In the genomic region with DNA sequence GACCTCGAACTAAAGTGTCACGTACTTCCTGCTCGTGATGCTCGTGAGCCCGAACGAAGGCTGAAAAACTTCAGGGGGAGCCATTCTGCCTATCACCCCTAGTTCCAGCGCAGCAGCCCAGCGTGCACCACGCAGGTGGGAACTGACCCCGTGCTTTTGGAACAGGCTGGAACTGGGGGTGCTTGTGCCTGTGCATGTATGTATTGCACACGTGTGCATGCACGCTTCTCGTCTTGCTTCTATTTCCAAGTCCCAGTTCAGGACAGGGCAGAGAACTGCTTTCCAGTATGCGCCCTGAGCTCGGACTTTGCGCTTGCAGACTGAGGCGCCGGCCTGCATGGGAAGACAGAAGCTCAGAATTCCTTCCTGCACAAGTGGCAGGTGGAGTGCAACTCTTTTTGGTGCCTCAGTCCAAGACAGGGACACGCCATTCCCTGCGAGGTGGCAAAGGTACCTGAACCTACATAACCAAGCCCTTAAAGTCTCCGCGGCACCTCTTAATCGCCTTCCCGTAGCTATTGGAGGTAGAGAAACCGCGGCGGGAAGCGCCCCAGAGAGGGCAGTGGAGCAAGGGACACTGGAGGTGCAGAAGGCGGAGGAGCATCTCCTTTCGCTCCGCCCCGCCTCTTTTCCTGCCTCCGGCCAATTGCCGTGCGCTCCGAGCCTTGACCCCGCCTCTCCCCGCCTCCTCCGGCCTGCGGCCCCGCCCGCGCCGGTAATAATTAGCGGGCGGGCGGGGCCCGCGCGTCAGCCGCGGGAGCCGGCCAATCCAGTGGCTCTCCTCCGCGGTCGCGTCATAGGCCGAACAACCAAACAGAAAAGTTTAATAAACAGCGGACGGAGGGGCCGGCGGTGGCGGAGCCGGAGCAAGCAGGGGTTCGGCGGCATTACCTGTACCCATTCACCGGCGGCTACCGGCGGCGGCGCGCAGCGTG, we compare ENCODE assay signal across 1 cellular context.
A peak's percentile ranks its signal among the peaks of the same experiment; 100 is the strongest.
TF ChIP-seq lines count a peak whose summit lies in the region.

A gene (plus strand): TSS at position 826 of the 935 bp plus-strand sequence. CDS start 60,669 bp downstream, outside the sequence.

TF ChIP-seq in K562, 482 proteins besides CTCF, POLR2A, EP300 and RAD21 (continued from another document and continues in another):
- TF ChIP-seq, protein P1, sequence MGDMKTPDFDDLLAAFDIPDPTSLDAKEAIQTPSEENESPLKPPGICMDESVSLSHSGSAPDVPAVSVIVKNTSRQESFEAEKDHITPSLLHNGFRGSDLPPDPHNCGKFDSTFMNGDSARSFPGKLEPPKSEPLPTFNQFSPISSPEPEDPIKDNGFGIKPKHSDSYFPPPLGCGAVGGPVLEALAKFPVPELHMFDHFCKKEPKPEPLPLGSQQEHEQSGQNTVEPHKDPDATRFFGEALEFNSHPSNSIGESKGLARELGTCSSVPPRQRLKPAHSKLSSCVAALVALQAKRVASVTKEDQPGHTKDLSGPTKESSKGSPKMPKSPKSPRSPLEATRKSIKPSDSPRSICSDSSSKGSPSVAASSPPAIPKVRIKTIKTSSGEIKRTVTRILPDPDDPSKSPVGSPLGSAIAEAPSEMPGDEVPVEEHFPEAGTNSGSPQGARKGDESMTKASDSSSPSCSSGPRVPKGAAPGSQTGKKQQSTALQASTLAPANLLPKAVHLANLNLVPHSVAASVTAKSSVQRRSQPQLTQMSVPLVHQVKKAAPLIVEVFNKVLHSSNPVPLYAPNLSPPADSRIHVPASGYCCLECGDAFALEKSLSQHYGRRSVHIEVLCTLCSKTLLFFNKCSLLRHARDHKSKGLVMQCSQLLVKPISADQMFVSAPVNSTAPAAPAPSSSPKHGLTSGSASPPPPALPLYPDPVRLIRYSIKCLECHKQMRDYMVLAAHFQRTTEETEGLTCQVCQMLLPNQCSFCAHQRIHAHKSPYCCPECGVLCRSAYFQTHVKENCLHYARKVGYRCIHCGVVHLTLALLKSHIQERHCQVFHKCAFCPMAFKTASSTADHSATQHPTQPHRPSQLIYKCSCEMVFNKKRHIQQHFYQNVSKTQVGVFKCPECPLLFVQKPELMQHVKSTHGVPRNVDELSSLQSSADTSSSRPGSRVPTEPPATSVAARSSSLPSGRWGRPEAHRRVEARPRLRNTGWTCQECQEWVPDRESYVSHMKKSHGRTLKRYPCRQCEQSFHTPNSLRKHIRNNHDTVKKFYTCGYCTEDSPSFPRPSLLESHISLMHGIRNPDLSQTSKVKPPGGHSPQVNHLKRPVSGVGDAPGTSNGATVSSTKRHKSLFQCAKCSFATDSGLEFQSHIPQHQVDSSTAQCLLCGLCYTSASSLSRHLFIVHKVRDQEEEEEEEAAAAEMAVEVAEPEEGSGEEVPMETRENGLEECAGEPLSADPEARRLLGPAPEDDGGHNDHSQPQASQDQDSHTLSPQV (IDR thresholded peaks at IDR 0.05), result no peak
- TF ChIP-seq, protein P2, sequence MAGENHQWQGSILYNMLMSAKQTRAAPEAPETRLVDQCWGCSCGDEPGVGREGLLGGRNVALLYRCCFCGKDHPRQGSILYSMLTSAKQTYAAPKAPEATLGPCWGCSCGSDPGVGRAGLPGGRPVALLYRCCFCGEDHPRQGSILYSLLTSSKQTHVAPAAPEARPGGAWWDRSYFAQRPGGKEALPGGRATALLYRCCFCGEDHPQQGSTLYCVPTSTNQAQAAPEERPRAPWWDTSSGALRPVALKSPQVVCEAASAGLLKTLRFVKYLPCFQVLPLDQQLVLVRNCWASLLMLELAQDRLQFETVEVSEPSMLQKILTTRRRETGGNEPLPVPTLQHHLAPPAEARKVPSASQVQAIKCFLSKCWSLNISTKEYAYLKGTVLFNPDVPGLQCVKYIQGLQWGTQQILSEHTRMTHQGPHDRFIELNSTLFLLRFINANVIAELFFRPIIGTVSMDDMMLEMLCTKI (IDR thresholded peaks at IDR 0.05; ENCODE audit: partially characterized antibody), result no peak
- TF ChIP-seq, protein P3, sequence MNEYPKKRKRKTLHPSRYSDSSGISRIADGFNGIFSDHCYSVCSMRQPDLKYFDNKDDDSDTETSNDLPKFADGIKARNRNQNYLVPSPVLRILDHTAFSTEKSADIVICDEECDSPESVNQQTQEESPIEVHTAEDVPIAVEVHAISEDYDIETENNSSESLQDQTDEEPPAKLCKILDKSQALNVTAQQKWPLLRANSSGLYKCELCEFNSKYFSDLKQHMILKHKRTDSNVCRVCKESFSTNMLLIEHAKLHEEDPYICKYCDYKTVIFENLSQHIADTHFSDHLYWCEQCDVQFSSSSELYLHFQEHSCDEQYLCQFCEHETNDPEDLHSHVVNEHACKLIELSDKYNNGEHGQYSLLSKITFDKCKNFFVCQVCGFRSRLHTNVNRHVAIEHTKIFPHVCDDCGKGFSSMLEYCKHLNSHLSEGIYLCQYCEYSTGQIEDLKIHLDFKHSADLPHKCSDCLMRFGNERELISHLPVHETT (CRISPR knock-in tag; conservative IDR thresholded peaks at IDR 0.05 in 1 of 2, IDR thresholded peaks at IDR 0.05 in 1 of 2), result peak in 1 of 2 experiments; percentile 85; a peak in 2 of 4 replicates
- TF ChIP-seq SRSF9 (IDR thresholded peaks at IDR 0.05; ENCODE audit: borderline replicate concordance, low read depth, low read length), result no peak
- no peak for TF ChIP-seq ZSCAN32 (CRISPR knock-in tag; IDR thresholded peaks at IDR 0.05)
- TF ChIP-seq, protein P4, sequence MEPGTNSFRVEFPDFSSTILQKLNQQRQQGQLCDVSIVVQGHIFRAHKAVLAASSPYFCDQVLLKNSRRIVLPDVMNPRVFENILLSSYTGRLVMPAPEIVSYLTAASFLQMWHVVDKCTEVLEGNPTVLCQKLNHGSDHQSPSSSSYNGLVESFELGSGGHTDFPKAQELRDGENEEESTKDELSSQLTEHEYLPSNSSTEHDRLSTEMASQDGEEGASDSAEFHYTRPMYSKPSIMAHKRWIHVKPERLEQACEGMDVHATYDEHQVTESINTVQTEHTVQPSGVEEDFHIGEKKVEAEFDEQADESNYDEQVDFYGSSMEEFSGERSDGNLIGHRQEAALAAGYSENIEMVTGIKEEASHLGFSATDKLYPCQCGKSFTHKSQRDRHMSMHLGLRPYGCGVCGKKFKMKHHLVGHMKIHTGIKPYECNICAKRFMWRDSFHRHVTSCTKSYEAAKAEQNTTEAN (CRISPR knock-in tag; IDR thresholded peaks at IDR 0.05), result no peak
- TF ChIP-seq POLR2G (IDR thresholded peaks at IDR 0.05; ENCODE audit: low read depth, low read length), result peak; percentile 93
- TF ChIP-seq SRSF3 (IDR thresholded peaks at IDR 0.05; ENCODE audit: insufficient read depth, low read length), result no peak
- TF ChIP-seq, protein P5, sequence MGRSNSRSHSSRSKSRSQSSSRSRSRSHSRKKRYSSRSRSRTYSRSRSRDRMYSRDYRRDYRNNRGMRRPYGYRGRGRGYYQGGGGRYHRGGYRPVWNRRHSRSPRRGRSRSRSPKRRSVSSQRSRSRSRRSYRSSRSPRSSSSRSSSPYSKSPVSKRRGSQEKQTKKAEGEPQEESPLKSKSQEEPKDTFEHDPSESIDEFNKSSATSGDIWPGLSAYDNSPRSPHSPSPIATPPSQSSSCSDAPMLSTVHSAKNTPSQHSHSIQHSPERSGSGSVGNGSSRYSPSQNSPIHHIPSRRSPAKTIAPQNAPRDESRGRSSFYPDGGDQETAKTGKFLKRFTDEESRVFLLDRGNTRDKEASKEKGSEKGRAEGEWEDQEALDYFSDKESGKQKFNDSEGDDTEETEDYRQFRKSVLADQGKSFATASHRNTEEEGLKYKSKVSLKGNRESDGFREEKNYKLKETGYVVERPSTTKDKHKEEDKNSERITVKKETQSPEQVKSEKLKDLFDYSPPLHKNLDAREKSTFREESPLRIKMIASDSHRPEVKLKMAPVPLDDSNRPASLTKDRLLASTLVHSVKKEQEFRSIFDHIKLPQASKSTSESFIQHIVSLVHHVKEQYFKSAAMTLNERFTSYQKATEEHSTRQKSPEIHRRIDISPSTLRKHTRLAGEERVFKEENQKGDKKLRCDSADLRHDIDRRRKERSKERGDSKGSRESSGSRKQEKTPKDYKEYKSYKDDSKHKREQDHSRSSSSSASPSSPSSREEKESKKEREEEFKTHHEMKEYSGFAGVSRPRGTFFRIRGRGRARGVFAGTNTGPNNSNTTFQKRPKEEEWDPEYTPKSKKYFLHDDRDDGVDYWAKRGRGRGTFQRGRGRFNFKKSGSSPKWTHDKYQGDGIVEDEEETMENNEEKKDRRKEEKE (IDR thresholded peaks at IDR 0.05; ENCODE audit: borderline replicate concordance in 1 of 2, control insufficient read depth in 1 of 2, low read depth in 2 of 2, low read length in 1 of 2), result no peak
- no peak for TF ChIP-seq TEAD1 (CRISPR knock-in tag; IDR thresholded peaks at IDR 0.05)
- no peak for TF ChIP-seq CBFB (CRISPR knock-in tag; IDR thresholded peaks at IDR 0.05)
- no peak for TF ChIP-seq NCOA4 (IDR thresholded peaks at IDR 0.05; ENCODE audit: partially characterized antibody)
- TF ChIP-seq ZNF408 (CRISPR knock-in tag; IDR thresholded peaks at IDR 0.05; ENCODE audit: low read depth), result no peak
- no peak for TF ChIP-seq NFXL1 (CRISPR knock-in tag; IDR thresholded peaks at IDR 0.05)
- no peak for TF ChIP-seq NELFE (IDR thresholded peaks at IDR 0.05; ENCODE audit: insufficient read depth, insufficient read length)
- TF ChIP-seq L3MBTL2 (IDR thresholded peaks at IDR 0.05), result peak; percentile 63
- TF ChIP-seq HMGN3 (IDR thresholded peaks at IDR 0.05; ENCODE audit: borderline replicate concordance, extremely low read depth, insufficient read length, low read depth, low read length), result peak; percentile 49
- TF ChIP-seq, protein P6, sequence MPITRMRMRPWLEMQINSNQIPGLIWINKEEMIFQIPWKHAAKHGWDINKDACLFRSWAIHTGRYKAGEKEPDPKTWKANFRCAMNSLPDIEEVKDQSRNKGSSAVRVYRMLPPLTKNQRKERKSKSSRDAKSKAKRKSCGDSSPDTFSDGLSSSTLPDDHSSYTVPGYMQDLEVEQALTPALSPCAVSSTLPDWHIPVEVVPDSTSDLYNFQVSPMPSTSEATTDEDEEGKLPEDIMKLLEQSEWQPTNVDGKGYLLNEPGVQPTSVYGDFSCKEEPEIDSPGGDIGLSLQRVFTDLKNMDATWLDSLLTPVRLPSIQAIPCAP (CRISPR knock-in tag; IDR thresholded peaks at IDR 0.05; ENCODE audit: borderline replicate concordance), result no peak
- TF ChIP-seq FOS (IDR thresholded peaks at IDR 0.05; ENCODE audit: extremely low read depth, insufficient read length), result peak; percentile 17
- TF ChIP-seq, protein P7, sequence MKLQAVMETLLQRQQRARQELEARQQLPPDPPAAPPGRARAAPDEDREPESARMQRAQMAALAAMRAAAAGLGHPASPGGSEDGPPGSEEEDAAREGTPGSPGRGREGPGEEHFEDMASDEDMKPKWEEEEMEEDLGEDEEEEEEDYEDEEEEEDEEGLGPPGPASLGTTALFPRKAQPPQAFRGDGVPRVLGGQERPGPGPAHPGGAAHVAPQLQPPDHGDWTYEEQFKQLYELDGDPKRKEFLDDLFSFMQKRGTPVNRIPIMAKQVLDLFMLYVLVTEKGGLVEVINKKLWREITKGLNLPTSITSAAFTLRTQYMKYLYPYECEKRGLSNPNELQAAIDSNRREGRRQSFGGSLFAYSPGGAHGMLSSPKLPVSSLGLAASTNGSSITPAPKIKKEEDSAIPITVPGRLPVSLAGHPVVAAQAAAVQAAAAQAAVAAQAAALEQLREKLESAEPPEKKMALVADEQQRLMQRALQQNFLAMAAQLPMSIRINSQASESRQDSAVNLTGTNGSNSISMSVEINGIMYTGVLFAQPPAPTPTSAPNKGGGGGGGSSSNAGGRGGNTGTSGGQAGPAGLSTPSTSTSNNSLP (IDR thresholded peaks at IDR 0.05; ENCODE audit: borderline replicate concordance, low read depth, low read length), result no peak
- TF ChIP-seq GTF2F1 (IDR thresholded peaks at IDR 0.05; ENCODE audit: low read depth, low read length), result no peak; the same call in 1 of the 2 replicates
- TF ChIP-seq, protein P8, sequence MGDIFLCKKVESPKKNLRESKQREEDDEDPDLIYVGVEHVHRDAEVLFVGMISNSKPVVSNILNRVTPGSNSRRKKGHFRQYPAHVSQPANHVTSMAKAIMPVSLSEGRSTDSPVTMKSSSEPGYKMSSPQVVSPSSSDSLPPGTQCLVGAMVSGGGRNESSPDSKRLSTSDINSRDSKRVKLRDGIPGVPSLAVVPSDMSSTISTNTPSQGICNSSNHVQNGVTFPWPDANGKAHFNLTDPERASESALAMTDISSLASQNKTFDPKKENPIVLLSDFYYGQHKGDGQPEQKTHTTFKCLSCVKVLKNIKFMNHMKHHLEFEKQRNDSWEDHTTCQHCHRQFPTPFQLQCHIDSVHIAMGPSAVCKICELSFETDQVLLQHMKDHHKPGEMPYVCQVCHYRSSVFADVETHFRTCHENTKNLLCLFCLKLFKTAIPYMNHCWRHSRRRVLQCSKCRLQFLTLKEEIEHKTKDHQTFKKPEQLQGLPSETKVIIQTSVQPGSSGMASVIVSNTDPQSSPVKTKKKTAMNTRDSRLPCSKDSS (IDR thresholded peaks at IDR 0.05; ENCODE audit: low read depth, partially characterized antibody), result no peak
